In the genomic region with DNA sequence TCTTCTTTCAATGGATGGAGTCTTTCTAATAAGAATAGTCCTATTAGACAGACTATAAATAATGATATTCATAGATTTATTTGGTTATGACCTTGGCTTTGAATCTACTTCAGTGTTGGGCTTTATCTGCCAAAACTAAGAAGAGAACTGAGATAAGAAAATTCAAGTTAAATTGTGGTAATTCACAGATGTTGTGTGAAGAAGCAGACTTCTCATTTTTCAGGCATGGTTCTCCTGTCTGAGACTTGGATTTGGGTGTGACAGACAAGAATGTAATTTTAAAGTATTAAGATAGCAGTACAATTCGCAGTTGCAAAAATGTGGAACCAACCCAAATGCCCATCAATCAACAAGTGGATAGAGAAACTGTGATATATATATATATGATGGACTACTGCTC, we compare ENCODE assay signal across 26 cellular contexts.
DNase-seq lines count a peak whose midpoint lies in the region; FAIRE-seq and TF ChIP-seq lines count a peak whose summit lies in the region.
"Had no signal": no experiment of that assay in that cellular context is flagged by ENCODE, and none has a peak within 500 bp of the region (broad histone marks: within the 10 kb centered on the region; RNA-seq: fewer than 3 reads in every experiment).

No MANE protein-coding gene starts in this region.

- TF ChIP-seq CTCF in astrocyte (IDR thresholded peaks at IDR 0.05; ENCODE audit: insufficient read depth, low read depth, low read length) (no peak), nephron (IDR thresholded peaks at IDR 0.05; ENCODE audit: unreplicated experiment in 3 of 3) (no peak), right atrium auricular region (IDR thresholded peaks at IDR 0.05) (no peak)

- H3K27me3 ChIP-seq in astrocyte (ENCODE audit: insufficient read depth, low read length) (no peaks in the 10 kb centered on the region), right atrium auricular region (no peaks in the 10 kb centered on the region)
- H3K27me3 ChIP-seq: BE2C, BLaER1 had no signal

- H3K4me1 ChIP-seq in astrocyte (ENCODE audit: insufficient read depth, low read length) (peaks cover 19% of the 10 kb centered on the region), right atrium auricular region (peaks cover 0 to 3% of the 10 kb centered on the region in 2 donors)
- H3K4me1 ChIP-seq: BLaER1 had no signal

- H3K9me3 ChIP-seq in astrocyte (ENCODE audit: insufficient read depth, low read depth, low read length), result no peaks in the 10 kb centered on the region
- no peaks in the 10 kb centered on the region for H3K9me3 ChIP-seq in right atrium auricular region
- H3K9me3 ChIP-seq: BE2C, BLaER1 had no signal

- H3K4me3 ChIP-seq in astrocyte (ENCODE audit: insufficient read depth, low read depth, low read length) (no peak overlapping the region), right atrium auricular region (no peak overlapping the region)
- H3K4me3 ChIP-seq: BLaER1 had no signal

- H2AFZ ChIP-seq in astrocyte (ENCODE audit: low read depth, low read length), result no peak overlapping the region

- H3K79me2 ChIP-seq in astrocyte (ENCODE audit: insufficient read depth, low read length), result no peaks in the 10 kb centered on the region

- H3K27me3 Mint-ChIP-seq in astrocyte (ENCODE audit: low read depth, unreplicated experiment) (no peaks in the 10 kb centered on the region), nephron (ENCODE audit: low read depth) (no peaks in the 10 kb centered on the region)
- H3K27me3 Mint-ChIP-seq: CD4-positive, alpha-beta memory T cell had no signal

- H3K27ac ChIP-seq in astrocyte (ENCODE audit: low read depth, low read length) (no peak overlapping the region), right atrium auricular region (no peak overlapping the region)
- H3K27ac ChIP-seq: BLaER1 had no signal

- H3K4me3 Mint-ChIP-seq in astrocyte (ENCODE audit: unreplicated experiment) (no peak overlapping the region), nephron (no peak overlapping the region)
- H3K4me3 Mint-ChIP-seq: CD14-positive monocyte; CD4-positive, alpha-beta memory T cell; CD4-positive, CD25-positive, alpha-beta regulatory T cell; CD8-positive, alpha-beta memory T cell had no signal

- no peaks in the 10 kb centered on the region for H3K9me3 Mint-ChIP-seq in astrocyte (ENCODE audit: unreplicated experiment)
- H3K9me3 Mint-ChIP-seq in nephron, result peaks cover 11% of the 10 kb centered on the region
- H3K9me3 Mint-ChIP-seq: CD8-positive, alpha-beta memory T cell had no signal

- H3K27ac Mint-ChIP-seq in astrocyte (ENCODE audit: unreplicated experiment), result peak overlapping the region; percentile 45
- peak overlapping the region in 2 of 3 experiments; percentile 12 to 43 for H3K27ac Mint-ChIP-seq in nephron
- H3K27ac Mint-ChIP-seq: CD14-positive monocyte; CD4-positive, CD25-positive, alpha-beta regulatory T cell; CD8-positive, alpha-beta memory T cell had no signal

- H4K20me1 ChIP-seq in astrocyte (ENCODE audit: insufficient read depth, low read length), result no peaks in the 10 kb centered on the region
- H4K20me1 ChIP-seq: BLaER1 had no signal

- DNase-seq in OCI-M1 (lab: John Stamatoyannopoulos, UW) (peak; percentile 7), astrocyte (ENCODE audit: low read depth) (peak; percentile 84), cerebellar cortex (ENCODE audit: low spot score) (no peak), right atrium auricular region (ENCODE audit: low spot score) (no peak), EL (no peak)
- DNase-seq: 8988T; ACHN; BE2C; C1 segment of cervical spinal cord; CD4-positive, alpha-beta memory T cell; CD4-positive, CD25-positive, alpha-beta regulatory T cell; CD8-positive, alpha-beta memory T cell; COR-L47; DMS 273 treated with DMSO at 0.1 percent for 48 hours; DMS153; DMS53; DMS79; DND-41; GF-D8 had no signal

- no peak for FAIRE-seq in astrocyte (lab: Jason Lieb, UNC)
- FAIRE-seq: A204.1, G401.6, GM12891, GM19239 had no signal

- H3K4me2 ChIP-seq in astrocyte (ENCODE audit: low read length), result no peak overlapping the region
- H3K4me2 ChIP-seq: BLaER1 had no signal

- no peak overlapping the region for H3K9ac ChIP-seq in astrocyte (ENCODE audit: low read length)
- H3K9ac ChIP-seq: BLaER1 had no signal

- H3K36me3 ChIP-seq in astrocyte (ENCODE audit: insufficient read depth, low read length) (no peaks in the 10 kb centered on the region), right atrium auricular region (no peaks in the 10 kb centered on the region)
- H3K36me3 ChIP-seq: BE2C, BLaER1 had no signal

- H3K36me3 Mint-ChIP-seq in astrocyte (ENCODE audit: low read depth, unreplicated experiment), result no peaks in the 10 kb centered on the region
- H3K36me3 Mint-ChIP-seq in nephron (ENCODE audit: low read depth), result no peaks in the 10 kb centered on the region
- H3K36me3 Mint-ChIP-seq: CD14-positive monocyte; CD4-positive, alpha-beta memory T cell; CD4-positive, CD25-positive, alpha-beta regulatory T cell had no signal

- H3K4me1 Mint-ChIP-seq in astrocyte (ENCODE audit: low read depth, unreplicated experiment), result peaks cover 19% of the 10 kb centered on the region
- H3K4me1 Mint-ChIP-seq in nephron, result peaks cover 7% of the 10 kb centered on the region

Comparison
In these comparisons a context has a peak if more than half of its experiments do, and no peak if none do; other contexts are left out.
1. DNase-seq: peak in OCI-M1 (single experiment) and astrocyte (single experiment); none in cerebellar cortex (single experiment), right atrium auricular region (single experiment) and EL (single experiment).